In genomic region chr4:37188100-37188499, GRCh38 we compare ENCODE assay signal across 15 cellular contexts. TPM values are rescaled to one million over a fixed set of nuclear protein-coding genes. Genes with fewer than 3 reads are reported as not detected.
DNase-seq lines count a peak whose midpoint lies in the region; ATAC-seq and TF ChIP-seq lines count a peak whose summit lies in the region.
"Had no signal": no experiment of that assay in that cellular context is flagged by ENCODE, and none has a peak within 500 bp of the region (broad histone marks: within the 10 kb centered on the region; RNA-seq: fewer than 3 reads in every experiment).

No MANE protein-coding gene starts in this region.

- H3K27ac ChIP-seq in A673 (ENCODE audit: low read depth, low read length, poor library complexity, severe bottlenecking): no peak overlapping the region
- H3K27ac ChIP-seq in endodermal cell (ENCODE audit: low read depth, low read length): no peak overlapping the region
- H3K27ac ChIP-seq: esophagus squamous epithelium, neutrophil had no signal

- no peak for ATAC-seq in GM21619 (IDR thresholded peaks at IDR 0.05; ENCODE audit: unreplicated experiment)

- H3K27ac Mint-ChIP-seq in Calu3 (ENCODE audit: unreplicated experiment) (no peak overlapping the region), endodermal cell (no peak overlapping the region)

- peak; percentile 5 for DNase-seq in A673 (ENCODE audit: low spot score)
- peak; percentile 2 for DNase-seq in Calu3
- DNase-seq in LNCaP clone FGC (ENCODE audit: low read depth): no peak
- peak; percentile 79 for DNase-seq in endodermal cell
- DNase-seq in cerebellar nuclear complex (lab: John Stamatoyannopoulos, UW): no peak
- DNase-seq in NCI-H187 treated with DMSO at 0.1 percent for 48 hours (lab: John Stamatoyannopoulos, UW): no peak
- no peak for DNase-seq in DMS153 treated with DMSO at 0.1 percent for 48 hours (lab: John Stamatoyannopoulos, UW; ENCODE audit: unreplicated experiment)
- DNase-seq: esophagus squamous epithelium, hypothalamus, T1000 had no signal

- H3K9ac ChIP-seq in endodermal cell (ENCODE audit: extremely low read depth, low read length, poor library complexity, severe bottlenecking): no peak overlapping the region

- H3K27me3 ChIP-seq in A673 (replicated peaks; ENCODE audit: insufficient read depth, low read depth, low read length, poor library complexity): no peaks in the 10 kb centered on the region
- H3K27me3 ChIP-seq in endodermal cell (ENCODE audit: control insufficient read depth, insufficient read depth, low read length, poor library complexity, severe bottlenecking): no peaks in the 10 kb centered on the region
- H3K27me3 ChIP-seq: esophagus squamous epithelium, neutrophil had no signal

- BruUV-seq in A673 (replicated peaks; lab: Mats Ljungman, UMichigan) (no TSS peak), Calu3 (replicated peaks; lab: Mats Ljungman, UMichigan) (no TSS peak)

- H3K4me3 ChIP-seq in A673 (ENCODE audit: low read depth, low read length, poor library complexity, severe bottlenecking) (no peak overlapping the region), LNCaP clone FGC (ENCODE audit: low read depth, low read length) (no peak overlapping the region), endodermal cell (ENCODE audit: low read length) (no peak overlapping the region)
- H3K4me3 ChIP-seq: esophagus squamous epithelium had no signal

- H3K27me3 Mint-ChIP-seq in Calu3 (ENCODE audit: unreplicated experiment) (peaks cover 11% of the 10 kb centered on the region), endodermal cell (ENCODE audit: insufficient read depth) (peaks cover 2% of the 10 kb centered on the region)

- intact Hi-C loops in A673 (cut with micrococcal nuclease; ENCODE audit: unreplicated experiment): no loop called here
- intact Hi-C loops in Calu3 (cut with micrococcal nuclease; ENCODE audit: unreplicated experiment): no loop called here

- TF ChIP-seq CTCF in A673 (conservative IDR thresholded peaks at IDR 0.05; ENCODE audit: low read depth, low read length): 0 out of 2 replicates have a peak, but pooled peaks have one; percentile 27
- no peak for TF ChIP-seq CTCF in Calu3 (IDR thresholded peaks at IDR 0.05; ENCODE audit: unreplicated experiment)
- TF ChIP-seq CTCF in LNCaP clone FGC (IDR thresholded peaks at IDR 0.05; ENCODE audit: control insufficient read depth, extremely low read depth, insufficient read depth): peak; percentile 38
- TF ChIP-seq CTCF in endodermal cell (conservative IDR thresholded peaks at IDR 0.05): peak; percentile 80

- CTCF ChIA-PET in A673 (lab: Charles Lee): interaction anchor here (0.5 kb wide), 1 partner anchor 209 kb away, joined by 5 read pairs; no protein-coding TSS in a partner anchor
- CTCF ChIA-PET in Calu3 (lab: Charles Lee): no interaction called here

- H3K4me3 Mint-ChIP-seq in Calu3 (ENCODE audit: low read depth, unreplicated experiment): no peak overlapping the region
- no peak overlapping the region for H3K4me3 Mint-ChIP-seq in endodermal cell

- H3K9me3 ChIP-seq in A673 (ENCODE audit: low read depth, low read length, poor library complexity, severe bottlenecking) (no peaks in the 10 kb centered on the region), endodermal cell (ENCODE audit: control insufficient read depth, low read length) (no peaks in the 10 kb centered on the region)
- H3K9me3 ChIP-seq: esophagus squamous epithelium, neutrophil had no signal

- H3K36me3 ChIP-seq in A673 (ENCODE audit: insufficient read depth, low read length, poor library complexity, severe bottlenecking) (no peaks in the 10 kb centered on the region), endodermal cell (ENCODE audit: control insufficient read depth, insufficient read depth, low read length) (no peaks in the 10 kb centered on the region)
- H3K36me3 ChIP-seq: esophagus squamous epithelium, neutrophil had no signal

- H3K9me3 Mint-ChIP-seq in Calu3 (ENCODE audit: low read depth, unreplicated experiment) (no peaks in the 10 kb centered on the region), endodermal cell (no peaks in the 10 kb centered on the region)

- H3K4me1 ChIP-seq in A673 (ENCODE audit: insufficient read depth, low read length, poor library complexity, severe bottlenecking): no peaks in the 10 kb centered on the region
- no peaks in the 10 kb centered on the region for H3K4me1 ChIP-seq in endodermal cell (ENCODE audit: control insufficient read depth, insufficient read depth, low read length)
- H3K4me1 ChIP-seq: esophagus squamous epithelium had no signal

- 80 to 84% methylated on average over 8 to 10 of the region's 10 CpGs for WGBS in endodermal cell (ENCODE audit: insufficient coverage in 1 of 2, insufficient read length in 1 of 2), 2 experiments

- no peaks in the 10 kb centered on the region for H3K36me3 Mint-ChIP-seq in Calu3 (ENCODE audit: insufficient read depth, unreplicated experiment)
- H3K36me3 Mint-ChIP-seq in endodermal cell (ENCODE audit: low read depth): no peaks in the 10 kb centered on the region

- no peaks in the 10 kb centered on the region for H3K4me1 Mint-ChIP-seq in Calu3 (ENCODE audit: low read depth, unreplicated experiment)
- H3K4me1 Mint-ChIP-seq in endodermal cell: no peaks in the 10 kb centered on the region

- POLR2A ChIA-PET in A673 (lab: Charles Lee; ENCODE audit: low non-redundant PET): no interaction called here

RNA-seq across cellular contexts. Expression of gene NWD2, which starts 56.4 kb away (rescaled TPM):
- not detected in 2 replicates for total RNA-seq in A673 (2021)
- 1.4 TPM in 2 replicates for total RNA-seq in Calu3 (2022)
- not detected for total RNA-seq in endodermal cell
- polyA plus RNA-seq in endodermal cell (2013, experiment 1 of 2): 0.25 TPM
- 0.12 TPM for polyA plus RNA-seq in endodermal cell (2013, experiment 2 of 2)
- total RNA-seq: LHCN-M2, lung microvascular endothelial cell, RPMI7951 had no signal

Comparison
In these comparisons a context has a peak if more than half of its experiments do, and no peak if none do; other contexts are left out.
1. DNase-seq: peak in A673 (single experiment), Calu3 (single experiment) and endodermal cell (single experiment); none in LNCaP clone FGC (single experiment), cerebellar nuclear complex (0 of 2), NCI-H187 treated with DMSO at 0.1 percent for 48 hours (single experiment) and DMS153 treated with DMSO at 0.1 percent for 48 hours (single experiment).